Comparison of ENCODE assay signal across 3 cellular contexts in the genomic region with DNA sequence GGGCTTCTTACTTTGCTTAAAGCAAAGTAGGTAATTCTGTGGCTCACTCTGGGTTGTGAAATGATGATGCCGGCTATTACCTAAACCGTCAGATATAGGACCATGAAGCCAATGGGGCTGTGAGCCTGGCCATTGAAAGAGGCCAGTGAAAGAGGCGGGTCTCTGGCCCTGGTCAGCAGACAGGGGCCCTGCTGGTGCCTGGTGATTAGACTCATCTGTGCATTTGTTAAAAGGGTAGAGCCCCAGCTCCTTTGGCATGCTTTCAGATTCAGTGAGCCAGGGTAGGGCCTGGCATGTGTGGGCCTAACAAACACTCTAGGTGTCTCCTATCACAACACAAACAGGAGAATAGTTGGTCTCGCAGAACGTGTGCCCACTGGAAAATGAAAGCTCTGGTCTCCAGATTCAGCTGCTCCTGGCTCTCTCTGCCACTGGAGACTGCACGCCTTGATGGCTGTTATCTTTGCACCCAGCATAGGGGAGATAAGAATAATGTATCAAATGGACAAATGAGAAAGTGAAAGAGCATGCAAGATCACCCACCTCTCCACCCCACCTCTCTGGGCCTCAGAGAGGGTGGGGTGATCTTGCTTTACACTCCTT.
TF ChIP-seq lines count a peak whose summit lies in the region.

No MANE protein-coding gene starts in this region.

TF ChIP-seq in SK-N-SH, 30 proteins besides CTCF, POLR2A, EP300 and RAD21 (continues in another document):
- peak; percentile 94 for TF ChIP-seq GATA2 (CRISPR knock-in tag; IDR thresholded peaks at IDR 0.05)
- TF ChIP-seq, protein P1, sequence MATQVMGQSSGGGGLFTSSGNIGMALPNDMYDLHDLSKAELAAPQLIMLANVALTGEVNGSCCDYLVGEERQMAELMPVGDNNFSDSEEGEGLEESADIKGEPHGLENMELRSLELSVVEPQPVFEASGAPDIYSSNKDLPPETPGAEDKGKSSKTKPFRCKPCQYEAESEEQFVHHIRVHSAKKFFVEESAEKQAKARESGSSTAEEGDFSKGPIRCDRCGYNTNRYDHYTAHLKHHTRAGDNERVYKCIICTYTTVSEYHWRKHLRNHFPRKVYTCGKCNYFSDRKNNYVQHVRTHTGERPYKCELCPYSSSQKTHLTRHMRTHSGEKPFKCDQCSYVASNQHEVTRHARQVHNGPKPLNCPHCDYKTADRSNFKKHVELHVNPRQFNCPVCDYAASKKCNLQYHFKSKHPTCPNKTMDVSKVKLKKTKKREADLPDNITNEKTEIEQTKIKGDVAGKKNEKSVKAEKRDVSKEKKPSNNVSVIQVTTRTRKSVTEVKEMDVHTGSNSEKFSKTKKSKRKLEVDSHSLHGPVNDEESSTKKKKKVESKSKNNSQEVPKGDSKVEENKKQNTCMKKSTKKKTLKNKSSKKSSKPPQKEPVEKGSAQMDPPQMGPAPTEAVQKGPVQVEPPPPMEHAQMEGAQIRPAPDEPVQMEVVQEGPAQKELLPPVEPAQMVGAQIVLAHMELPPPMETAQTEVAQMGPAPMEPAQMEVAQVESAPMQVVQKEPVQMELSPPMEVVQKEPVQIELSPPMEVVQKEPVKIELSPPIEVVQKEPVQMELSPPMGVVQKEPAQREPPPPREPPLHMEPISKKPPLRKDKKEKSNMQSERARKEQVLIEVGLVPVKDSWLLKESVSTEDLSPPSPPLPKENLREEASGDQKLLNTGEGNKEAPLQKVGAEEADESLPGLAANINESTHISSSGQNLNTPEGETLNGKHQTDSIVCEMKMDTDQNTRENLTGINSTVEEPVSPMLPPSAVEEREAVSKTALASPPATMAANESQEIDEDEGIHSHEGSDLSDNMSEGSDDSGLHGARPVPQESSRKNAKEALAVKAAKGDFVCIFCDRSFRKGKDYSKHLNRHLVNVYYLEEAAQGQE (IDR thresholded peaks at IDR 0.05; ENCODE audit: low read depth, low read length), result no peak
- TF ChIP-seq FOXM1 (IDR thresholded peaks at IDR 0.05; ENCODE audit: low read depth), result no peak
- TF ChIP-seq, protein P2, sequence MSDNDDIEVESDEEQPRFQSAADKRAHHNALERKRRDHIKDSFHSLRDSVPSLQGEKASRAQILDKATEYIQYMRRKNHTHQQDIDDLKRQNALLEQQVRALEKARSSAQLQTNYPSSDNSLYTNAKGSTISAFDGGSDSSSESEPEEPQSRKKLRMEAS (IDR thresholded peaks at IDR 0.05; ENCODE audit: low read depth), result no peak
- TF ChIP-seq RCOR1 (IDR thresholded peaks at IDR 0.05; ENCODE audit: low read length), result peak; percentile 76; the same call in 1 of the 2 replicates
- TF ChIP-seq NFIC (IDR thresholded peaks at IDR 0.05; ENCODE audit: borderline replicate concordance), result no peak
- TF ChIP-seq, protein P3, sequence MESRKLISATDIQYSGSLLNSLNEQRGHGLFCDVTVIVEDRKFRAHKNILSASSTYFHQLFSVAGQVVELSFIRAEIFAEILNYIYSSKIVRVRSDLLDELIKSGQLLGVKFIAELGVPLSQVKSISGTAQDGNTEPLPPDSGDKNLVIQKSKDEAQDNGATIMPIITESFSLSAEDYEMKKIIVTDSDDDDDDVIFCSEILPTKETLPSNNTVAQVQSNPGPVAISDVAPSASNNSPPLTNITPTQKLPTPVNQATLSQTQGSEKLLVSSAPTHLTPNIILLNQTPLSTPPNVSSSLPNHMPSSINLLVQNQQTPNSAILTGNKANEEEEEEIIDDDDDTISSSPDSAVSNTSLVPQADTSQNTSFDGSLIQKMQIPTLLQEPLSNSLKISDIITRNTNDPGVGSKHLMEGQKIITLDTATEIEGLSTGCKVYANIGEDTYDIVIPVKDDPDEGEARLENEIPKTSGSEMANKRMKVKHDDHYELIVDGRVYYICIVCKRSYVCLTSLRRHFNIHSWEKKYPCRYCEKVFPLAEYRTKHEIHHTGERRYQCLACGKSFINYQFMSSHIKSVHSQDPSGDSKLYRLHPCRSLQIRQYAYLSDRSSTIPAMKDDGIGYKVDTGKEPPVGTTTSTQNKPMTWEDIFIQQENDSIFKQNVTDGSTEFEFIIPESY (IDR thresholded peaks at IDR 0.05; ENCODE audit: borderline replicate concordance, low read depth), result no peak
- TF ChIP-seq YY1 (IDR thresholded peaks at IDR 0.05; ENCODE audit: low read depth), result no peak
- no peak for TF ChIP-seq JUND (IDR thresholded peaks at IDR 0.05)
- TF ChIP-seq, protein P4, sequence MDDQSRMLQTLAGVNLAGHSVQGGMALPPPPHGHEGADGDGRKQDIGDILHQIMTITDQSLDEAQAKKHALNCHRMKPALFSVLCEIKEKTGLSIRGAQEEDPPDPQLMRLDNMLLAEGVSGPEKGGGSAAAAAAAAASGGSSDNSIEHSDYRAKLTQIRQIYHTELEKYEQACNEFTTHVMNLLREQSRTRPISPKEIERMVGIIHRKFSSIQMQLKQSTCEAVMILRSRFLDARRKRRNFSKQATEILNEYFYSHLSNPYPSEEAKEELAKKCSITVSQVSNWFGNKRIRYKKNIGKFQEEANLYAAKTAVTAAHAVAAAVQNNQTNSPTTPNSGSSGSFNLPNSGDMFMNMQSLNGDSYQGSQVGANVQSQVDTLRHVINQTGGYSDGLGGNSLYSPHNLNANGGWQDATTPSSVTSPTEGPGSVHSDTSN (IDR thresholded peaks at IDR 0.05), result no peak
- no peak for TF ChIP-seq POLR2AphosphoS5 (IDR thresholded peaks at IDR 0.05; ENCODE audit: low read depth, low read length)

TF ChIP-seq in SK-N-SH treated with all-trans-retinoic acid at 6 μM for 48 hours, 23 proteins besides CTCF, POLR2A, EP300 and RAD21:
- TF ChIP-seq ZNF8 (CRISPR knock-in tag; IDR thresholded peaks at IDR 0.05) (no peak), PPARA (CRISPR knock-in tag; IDR thresholded peaks at IDR 0.05; ENCODE audit: borderline replicate concordance) (no peak), ARNTL (CRISPR knock-in tag; IDR thresholded peaks at IDR 0.05; ENCODE audit: borderline replicate concordance, low read depth) (no peak), RARB (CRISPR knock-in tag; IDR thresholded peaks at IDR 0.05) (no peak), BACH2 (CRISPR knock-in tag; IDR thresholded peaks at IDR 0.05; ENCODE audit: borderline replicate concordance) (no peak), ZFP3 (CRISPR knock-in tag; IDR thresholded peaks at IDR 0.05) (no peak), ZFP30 (CRISPR knock-in tag; IDR thresholded peaks at IDR 0.05) (no peak), TCF4 (CRISPR knock-in tag; IDR thresholded peaks at IDR 0.05; ENCODE audit: borderline replicate concordance) (no peak), ZNF70 (CRISPR knock-in tag; IDR thresholded peaks at IDR 0.05) (no peak), TOX (CRISPR knock-in tag; IDR thresholded peaks at IDR 0.05; ENCODE audit: borderline replicate concordance) (no peak)
- TF ChIP-seq, protein P5, sequence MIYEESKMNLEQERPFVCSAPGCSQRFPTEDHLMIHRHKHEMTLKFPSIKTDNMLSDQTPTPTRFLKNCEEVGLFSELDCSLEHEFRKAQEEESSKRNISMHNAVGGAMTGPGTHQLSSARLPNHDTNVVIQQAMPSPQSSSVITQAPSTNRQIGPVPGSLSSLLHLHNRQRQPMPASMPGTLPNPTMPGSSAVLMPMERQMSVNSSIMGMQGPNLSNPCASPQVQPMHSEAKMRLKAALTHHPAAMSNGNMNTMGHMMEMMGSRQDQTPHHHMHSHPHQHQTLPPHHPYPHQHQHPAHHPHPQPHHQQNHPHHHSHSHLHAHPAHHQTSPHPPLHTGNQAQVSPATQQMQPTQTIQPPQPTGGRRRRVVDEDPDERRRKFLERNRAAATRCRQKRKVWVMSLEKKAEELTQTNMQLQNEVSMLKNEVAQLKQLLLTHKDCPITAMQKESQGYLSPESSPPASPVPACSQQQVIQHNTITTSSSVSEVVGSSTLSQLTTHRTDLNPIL (CRISPR knock-in tag; IDR thresholded peaks at IDR 0.05; ENCODE audit: low read depth), result no peak

TF ChIP-seq in H1, 55 proteins besides CTCF, POLR2A, EP300 and RAD21:
- TF ChIP-seq FOSL1 (IDR thresholded peaks at IDR 0.05; ENCODE audit: insufficient read depth, low read depth, low read length) (no peak), SUZ12 (IDR thresholded peaks at IDR 0.05; ENCODE audit: low read length) (no peak), ASH2L (IDR thresholded peaks at IDR 0.05; ENCODE audit: low read length) (no peak), TBP (IDR thresholded peaks at IDR 0.05; ENCODE audit: low read depth, low read length) (no peak)
